Comparison of ENCODE assay signal across 11 cellular contexts in the genomic region with DNA sequence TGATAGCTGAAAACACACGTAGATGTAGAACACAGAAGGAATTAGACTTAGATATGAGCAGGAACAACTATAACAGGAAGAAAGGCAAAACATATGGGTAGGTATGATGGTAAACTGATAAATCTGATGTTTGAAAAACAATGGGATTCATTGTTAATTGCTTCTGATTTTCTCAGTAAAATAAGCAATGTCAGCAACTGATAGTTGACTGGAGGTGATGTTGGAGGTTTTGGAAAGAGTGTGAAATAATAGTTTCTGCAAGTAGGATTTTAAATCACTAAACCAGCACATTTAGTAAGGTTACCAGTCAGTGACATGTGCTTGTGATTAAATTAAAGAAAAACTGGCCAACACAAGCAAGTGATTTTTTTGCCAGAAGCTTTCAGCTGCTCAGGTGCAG.
"Had no signal": no experiment of that assay in that cellular context is flagged by ENCODE, and none has a peak within 500 bp of the region (broad histone marks: within the 10 kb centered on the region; RNA-seq: fewer than 3 reads in every experiment).

No MANE protein-coding gene starts in this region.

- H3K9me3 ChIP-seq: HAP-1 had no signal

- H3K27ac ChIP-seq: GM23248 had no signal

- H3K4me2 ChIP-seq: GM23338 had no signal

- ATAC-seq: GM23338, HCT116 had no signal

- H2AFZ ChIP-seq: GM23248, GM23338 had no signal

- H3K9ac ChIP-seq: GM23248 had no signal

- H3K36me3 ChIP-seq: HAP-1 had no signal

- H3K4me1 ChIP-seq: HAP-1 had no signal

- H3K4me3 Mint-ChIP-seq: GM23338, H9, HFFc6 had no signal

- FAIRE-seq: H1, H54 had no signal

- DNase-seq: GM23248, GOT3, H7, H9, HCEC 1CT, HFFc6 had no signal

- H3K9me3 Mint-ChIP-seq: GM23338 had no signal

- H3K4me1 Mint-ChIP-seq: GM23338, H9 had no signal

- H3K27ac Mint-ChIP-seq: GM23338, H9, HFFc6 had no signal

- H3K4me3 ChIP-seq: GM23248, GM23338, HAP-1 had no signal
